Comparison of ENCODE assay signal across 9 cellular contexts in genomic region chr11:10657308-10658271, GRCh38. TPM values are rescaled to one million over a fixed set of nuclear protein-coding genes. Genes with fewer than 3 reads are reported as not detected.
DNase-seq lines count a peak whose midpoint lies in the region; FAIRE-seq and TF ChIP-seq lines count a peak whose summit lies in the region.
"Had no signal": no experiment of that assay in that cellular context is flagged by ENCODE, and none has a peak within 500 bp of the region (broad histone marks: within the 10 kb centered on the region; RNA-seq: fewer than 3 reads in every experiment).

No MANE protein-coding gene starts in this region.

- H3K27me3 ChIP-seq in BLaER1 treated with 17β-estradiol and CSF1 and Interleukin-3, amounts not matched to agents 10 nM and 100 nM, result no peaks in the 10 kb centered on the region
- no peaks in the 10 kb centered on the region for H3K27me3 ChIP-seq in H1 (replicated peaks in 1 of 4; ENCODE audit: control insufficient read depth in 3 of 4, extremely low read depth in 1 of 4, insufficient read depth in 3 of 4, low read length in 3 of 4)

- H3K4me3 ChIP-seq in BLaER1 treated with 17β-estradiol and CSF1 and Interleukin-3, amounts not matched to agents 10 nM and 100 nM, result no peak overlapping the region
- no peak overlapping the region for H3K4me3 ChIP-seq in H1 (ENCODE audit: extremely low read depth in 1 of 4, insufficient read depth in 2 of 4, low read depth in 3 of 4, low read length in 4 of 4)

- no peak for FAIRE-seq in H1 (lab: Jason Lieb, UNC)

- H2BK15ac ChIP-seq in H1 (ENCODE audit: low read length), result no peak overlapping the region

- H3K56ac ChIP-seq in H1 (replicated peaks; ENCODE audit: insufficient read length, low read depth, low read length), result no peak overlapping the region

- H3K18ac ChIP-seq in H1 (ENCODE audit: extremely low read depth, low read length), result no peak overlapping the region; the same call in 1 of the 2 replicates

- H3K79me2 ChIP-seq in H1 (ENCODE audit: control insufficient read depth in 1 of 2, insufficient read depth in 2 of 2, low read length in 2 of 2), result no peaks in the 10 kb centered on the region

- H4K8ac ChIP-seq in H1 (ENCODE audit: extremely low read depth, insufficient read depth, low read length), result peak overlapping the region; percentile 29; the same call in 1 of the 2 replicates

- H3K4me2 ChIP-seq in BLaER1 treated with 17β-estradiol and CSF1 and Interleukin-3, amounts not matched to agents 10 nM and 100 nM, result peak overlapping the region; percentile 51 to 92 (median 70)
- H3K4me2 ChIP-seq in H1 (ENCODE audit: insufficient read depth in 1 of 2, low read depth in 2 of 2, low read length in 2 of 2), result no peak overlapping the region

- no peaks in the 10 kb centered on the region for H3K36me3 ChIP-seq in BLaER1 treated with 17β-estradiol and CSF1 and Interleukin-3, amounts not matched to agents 10 nM and 100 nM
- H3K36me3 ChIP-seq in H1 (ENCODE audit: control insufficient read depth in 2 of 4, insufficient read depth in 4 of 4, low read length in 3 of 4), result no peaks in the 10 kb centered on the region

- CTCF ChIA-PET in H1 (lab: Charles Lee; ENCODE audit: partially characterized antibody), result interaction anchor here (0.6 to 3.2 kb wide), 9 partner anchors 8 to 350 kb away, joined by 3 to 11 read pairs (median 4); no protein-coding TSS in a partner anchor

- H3K14ac ChIP-seq in H1 (ENCODE audit: insufficient read length), result no peak overlapping the region

- no peak for TF ChIP-seq CTCF in GM20000 (IDR thresholded peaks at IDR 0.05; ENCODE audit: extremely low read depth, missing control alignments)
- TF ChIP-seq CTCF in H1 (IDR thresholded peaks at IDR 0.05; ENCODE audit: control extremely low read depth in 1 of 3, insufficient read depth in 1 of 3, low read depth in 1 of 3, low read length in 3 of 3), result no peak

- no peak overlapping the region for H4K91ac ChIP-seq in H1 (replicated peaks; ENCODE audit: insufficient read length, low read length)

- H2BK5ac ChIP-seq in H1 (ENCODE audit: low read depth, low read length), result no peak overlapping the region

- TF ChIP-seq EP300 in H1 (IDR thresholded peaks at IDR 0.05; ENCODE audit: borderline replicate concordance in 1 of 2, low read depth in 2 of 2, low read length in 2 of 2), result no peak

- H2BK120ac ChIP-seq in H1 (replicated peaks; ENCODE audit: low read depth, low read length), result no peak overlapping the region

- no peak for TF ChIP-seq RAD21 in H1 (IDR thresholded peaks at IDR 0.05 in 1 of 2, conservative IDR thresholded peaks at IDR 0.05 in 1 of 2; ENCODE audit: low read depth in 2 of 2, low read length in 2 of 2)

- no peaks in the 10 kb centered on the region for H3K23me2 ChIP-seq in H1 (ENCODE audit: low read depth, low read length)

- H3K79me1 ChIP-seq in H1 (ENCODE audit: low read depth, low read length), result no peaks in the 10 kb centered on the region

- POLR2A ChIA-PET in H1 (lab: Charles Lee; ENCODE audit: partially characterized antibody), result no interaction called here

- H4K5ac ChIP-seq in H1 (ENCODE audit: insufficient read length, low read depth, low read length), result no peak overlapping the region

- DNase-seq in GM20000 (ENCODE audit: low spot score), result peak; percentile 56
- peak; percentile 75 for DNase-seq in LHCN-M2 (ENCODE audit: low read depth)
- no peak for DNase-seq in H1 (ENCODE audit: low read depth in 1 of 2, low spot score in 2 of 2)
- DNase-seq in renal cortical epithelial cell (ENCODE audit: low read depth), result peak; percentile 78
- no peak for DNase-seq in stimulated activated CD4-positive, alpha-beta T cell treated with anti-CD3 and anti-CD28 coated beads, Interleukin-4, amount 100 ng/mL, for 1 hour
- no peak for DNase-seq in SW 1271 (lab: John Stamatoyannopoulos, UW)
- no peak for DNase-seq in effector CD8-positive, alpha-beta T cell (lab: John Stamatoyannopoulos, UW)

- no peaks in the 10 kb centered on the region for H4K20me1 ChIP-seq in BLaER1 treated with 17β-estradiol and CSF1 and Interleukin-3, amounts not matched to agents 10 nM and 100 nM
- H4K20me1 ChIP-seq in H1 (replicated peaks in 1 of 2; ENCODE audit: control insufficient read depth in 1 of 2, insufficient read depth in 2 of 2, low read length in 2 of 2), result no peaks in the 10 kb centered on the region

- no peak overlapping the region for H3K23ac ChIP-seq in H1 (ENCODE audit: insufficient read length)

- no peak overlapping the region for H2BK20ac ChIP-seq in H1 (ENCODE audit: low read length)

- no peaks in the 10 kb centered on the region for H3K9me3 ChIP-seq in BLaER1 treated with 17β-estradiol and CSF1 and Interleukin-3, amounts not matched to agents 10 nM and 100 nM (replicated peaks in 1 of 11)
- H3K9me3 ChIP-seq in H1 (ENCODE audit: insufficient read depth in 2 of 2, low read depth in 1 of 2, low read length in 1 of 2), result no peaks in the 10 kb centered on the region

- peaks cover 52 to 87% (median 69%) of the 10 kb centered on the region in 10 experiments for H3K4me1 ChIP-seq in BLaER1 treated with 17β-estradiol and CSF1 and Interleukin-3, amounts not matched to agents 10 nM and 100 nM
- no peaks in the 10 kb centered on the region; a peak in 2 of 7 replicates for H3K4me1 ChIP-seq in H1 (replicated peaks in 1 of 4; ENCODE audit: control insufficient read depth in 3 of 4, insufficient read depth in 4 of 4, low read length in 3 of 4)

- no peak for TF ChIP-seq POLR2A in H1 (IDR thresholded peaks at IDR 0.05; ENCODE audit: control extremely low read depth in 1 of 2, low read depth in 2 of 2, low read length in 2 of 2)

- H2BK12ac ChIP-seq in H1 (ENCODE audit: low read depth, low read length), result no peak overlapping the region; the same call in 1 of the 2 replicates

- H2AK5ac ChIP-seq in H1 (ENCODE audit: low read depth, low read length), result no peak overlapping the region

- no peak overlapping the region for H3K4ac ChIP-seq in H1 (replicated peaks; ENCODE audit: insufficient read length, low read depth, low read length)

- H3K9ac ChIP-seq in BLaER1 treated with 17β-estradiol and CSF1 and Interleukin-3, amounts not matched to agents 10 nM and 100 nM, result peak overlapping the region in 5 of 11 experiments; percentile 6 to 37 (median 25); a peak in 3 of 22 replicates
- no peak overlapping the region for H3K9ac ChIP-seq in H1 (replicated peaks in 1 of 4; ENCODE audit: extremely low read depth in 1 of 4, low read depth in 3 of 4, low read length in 3 of 4)

- H3K27ac ChIP-seq in BLaER1 treated with 17β-estradiol and CSF1 and Interleukin-3, amounts not matched to agents 10 nM and 100 nM, result peak overlapping the region in 8 of 11 experiments; percentile 12 to 73 (median 58); a peak in 14 of 22 replicates
- H3K27ac ChIP-seq in H1 (ENCODE audit: low read depth, low read length), result no peak overlapping the region
- H3K27ac ChIP-seq: epithelial cell of prostate had no signal

- H2AFZ ChIP-seq in H1 (ENCODE audit: low read length), result no peak overlapping the region

- WGBS in H1 (ENCODE audit: extremely low coverage in 1 of 2, insufficient coverage in 1 of 2, insufficient read length in 1 of 2, insufficient replicate concordance in 2 of 2, low coverage in 1 of 2, low lambda C conversion rate in 2 of 2, missing lambda C conversion rate in 1 of 2), 2 experiments, result 85% methylated on average over 20 of the region's 20 CpGs; no CpG with 5 or more reads in 1 of the 2 experiments

TF ChIP-seq in H1, 55 proteins besides CTCF, POLR2A, EP300 and RAD21:
- no peak for TF ChIP-seq SP4 (IDR thresholded peaks at IDR 0.05; ENCODE audit: low read length)
- no peak for TF ChIP-seq GABPA (IDR thresholded peaks at IDR 0.05; ENCODE audit: borderline replicate concordance, insufficient read depth, low read length)
- TF ChIP-seq RBBP5 (IDR thresholded peaks at IDR 0.05; ENCODE audit: borderline replicate concordance, low read depth, low read length), result no peak
- no peak for TF ChIP-seq TAF7 (optimal IDR thresholded peaks at IDR 0.05; ENCODE audit: borderline replicate concordance, low read depth, low read length)
- TF ChIP-seq NRF1 (IDR thresholded peaks at IDR 0.05; ENCODE audit: low read depth, low read length), result no peak
TF ChIP-seq in H1: peak in this region for 0.

RNA-seq across cellular contexts. Expression of gene IRAG1, which starts 36.0 kb away (rescaled TPM):
- total RNA-seq in LHCN-M2 (2014; rRNA removed) (0.38 and 1.3 TPM in 2 replicates), renal cortical epithelial cell (under 0.01 and 0.15 TPM in 2 replicates)
- 0.22 TPM for polyA plus RNA-seq in LHCN-M2 (2012)
- 2.7 and 3.3 TPM in 2 replicates for total RNA-seq in H1 (2021; fragmentation: NEBNext Ultra II Directional; extraction: Animal tissue kit (Norgen Biotek cat#: 25700))
- 1.8 and 2.2 TPM in 2 replicates for polyA plus RNA-seq in H1 (2011; rRNA removed)
- 1.9 TPM for polyA plus RNA-seq in H1 (2011; cell fraction: cytosol; rRNA removed)
- 5.5 TPM for polyA plus RNA-seq in H1 (2011; cell fraction: nucleus; rRNA removed)
- polyA plus RNA-seq in H1 (2012, experiment 1 of 2), result 1.9 to 2.5 TPM (median 2.1 TPM) in 4 replicates
- polyA plus RNA-seq in H1 (2012, experiment 2 of 2), result 0.37 TPM
- polyA plus RNA-seq in H1 (2013, experiment 1 of 2), result 1.9 TPM
- 2.0 TPM for polyA plus RNA-seq in H1 (2013, experiment 2 of 2)
- polyA minus RNA-seq in H1 (2011; rRNA and poly(A)+ RNA removed), result 3.4 and 4.0 TPM in 2 replicates
- 4.0 TPM for polyA minus RNA-seq in H1 (2011; cell fraction: cytosol; rRNA and poly(A)+ RNA removed)
- polyA minus RNA-seq in H1 (2011; cell fraction: nucleus; rRNA and poly(A)+ RNA removed), result 7.3 TPM

Comparison
In these comparisons a context has a peak if more than half of its experiments do, and no peak if none do; other contexts are left out.
1. H3K4me2 ChIP-seq: peak in BLaER1 treated with 17β-estradiol and CSF1 and Interleukin-3, amounts not matched to agents 10 nM and 100 nM (11 of 11); none in H1 (0 of 2).
2. DNase-seq: peak in GM20000 (single experiment), LHCN-M2 (single experiment) and renal cortical epithelial cell (single experiment); none in H1 (0 of 2), stimulated activated CD4-positive, alpha-beta T cell treated with anti-CD3 and anti-CD28 coated beads, Interleukin-4, amount 100 ng/mL, for 1 hour (single experiment), SW 1271 (0 of 2) and effector CD8-positive, alpha-beta T cell (single experiment).